15 cellular contexts compared by ENCODE assay signal in the genomic region with DNA sequence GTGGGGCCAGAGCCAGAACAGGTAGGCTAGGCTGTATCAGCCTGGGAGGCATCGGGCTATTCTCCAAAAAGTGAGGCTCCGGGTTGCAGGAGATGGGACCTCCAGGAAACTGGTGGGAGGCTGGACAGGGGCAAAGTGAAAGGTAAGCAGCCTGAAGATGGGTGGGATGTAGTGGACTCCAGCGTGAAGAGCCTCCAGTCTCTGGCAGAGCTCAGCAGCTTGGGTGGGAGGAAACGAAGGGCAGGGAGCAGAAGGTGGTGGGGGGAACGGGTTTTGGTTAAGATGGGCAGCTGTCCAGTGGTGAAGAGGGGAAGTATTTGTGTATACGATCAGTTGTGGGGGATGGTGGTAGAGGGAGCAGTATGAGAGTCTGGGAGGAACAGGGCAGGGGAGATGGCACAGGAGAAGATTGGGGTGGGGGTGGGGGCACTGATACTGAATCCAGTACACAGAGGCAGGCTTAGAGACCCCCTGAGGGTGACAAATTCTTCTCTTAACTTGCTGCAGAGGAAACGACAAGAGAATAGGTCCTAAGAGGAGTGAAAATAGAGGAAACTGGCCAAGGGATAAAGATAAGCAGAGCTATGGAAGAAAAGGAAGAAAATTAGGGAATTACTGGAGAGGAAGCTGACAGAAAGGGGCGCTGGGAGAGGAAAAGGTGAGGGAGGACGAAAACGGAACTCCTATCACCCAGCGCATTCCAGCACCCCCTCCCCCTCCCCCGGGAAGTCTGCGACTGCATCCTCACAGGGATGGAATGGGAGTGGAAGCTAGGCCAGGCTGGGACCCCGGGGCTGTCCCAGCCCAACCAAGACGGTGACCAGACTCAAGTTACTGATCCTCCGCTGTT. TPM values are rescaled to one million over a fixed set of nuclear protein-coding genes. Genes with fewer than 3 reads are reported as not detected.
A peak's percentile ranks its signal among the peaks of the same experiment; 100 is the strongest.
DNase-seq lines count a peak whose midpoint lies in the region; TF ChIP-seq lines count a peak whose summit lies in the region.
"Had no signal": no experiment of that assay in that cellular context is flagged by ENCODE, and none has a peak within 500 bp of the region (broad histone marks: within the 10 kb centered on the region; RNA-seq: fewer than 3 reads in every experiment).

No MANE protein-coding gene starts in this region.

- peak overlapping the region in 1 of 8 donors; percentile 0 for H3K27ac Mint-ChIP-seq in CD8-positive, alpha-beta memory T cell
- no peak overlapping the region for H3K27ac Mint-ChIP-seq in endodermal cell
- no peak overlapping the region for H3K27ac Mint-ChIP-seq in nephron
- H3K27ac Mint-ChIP-seq: activated CD8-positive, alpha-beta T cell treated with anti-CD3 and anti-CD28 coated beads, Interleukin-2, amount 10 ng/mL, durations not matched to agents 7 days and 5 days had no signal

- no peak overlapping the region for H3K4me3 ChIP-seq in CD8-positive, alpha-beta memory T cell (ENCODE audit: low read length)
- H3K4me3 ChIP-seq in endodermal cell (ENCODE audit: low read length) (no peak overlapping the region), dorsolateral prefrontal cortex (peak overlapping the region in 5 of 59 donors; percentile 54 to 73 (median 60))
- H3K4me3 ChIP-seq: left ventricle myocardium inferior, prostate gland had no signal

- H3K36me3 ChIP-seq in CD8-positive, alpha-beta memory T cell (ENCODE audit: insufficient read depth, low read length), result no peaks in the 10 kb centered on the region
- no peaks in the 10 kb centered on the region for H3K36me3 ChIP-seq in endodermal cell (ENCODE audit: control insufficient read depth, insufficient read depth, low read length)
- H3K36me3 ChIP-seq: left ventricle myocardium inferior, prostate gland had no signal

- intact Hi-C loops in dorsolateral prefrontal cortex (cut with DNase I), result no loop called here

- 0 to 6% methylated on average over 8 to 16 of the region's 16 CpGs for WGBS in endodermal cell (ENCODE audit: insufficient coverage in 1 of 2, insufficient read length in 1 of 2), 2 experiments

- peaks cover 34% of the 10 kb centered on the region for H3K4me1 ChIP-seq in CD8-positive, alpha-beta memory T cell (ENCODE audit: insufficient read depth, low read length)
- H3K4me1 ChIP-seq in endodermal cell (ENCODE audit: control insufficient read depth, insufficient read depth, low read length), result peaks cover 10% of the 10 kb centered on the region

- H3K27me3 ChIP-seq in CD8-positive, alpha-beta memory T cell (ENCODE audit: insufficient read depth, low read length, poor library complexity, severe bottlenecking), result peaks cover 72% of the 10 kb centered on the region
- peaks cover 100% of the 10 kb centered on the region for H3K27me3 ChIP-seq in endodermal cell (ENCODE audit: control insufficient read depth, insufficient read depth, low read length, poor library complexity, severe bottlenecking)
- peaks cover 0 to 99% (median 71%) of the 10 kb centered on the region in 45 donors for H3K27me3 ChIP-seq in dorsolateral prefrontal cortex

- H3K4me1 Mint-ChIP-seq in CD8-positive, alpha-beta memory T cell, result peaks cover 25 to 40% (median 30%) of the 10 kb centered on the region in 3 donors
- H3K4me1 Mint-ChIP-seq in endodermal cell, result peaks cover 22% of the 10 kb centered on the region
- H3K4me1 Mint-ChIP-seq in nephron, result no peaks in the 10 kb centered on the region

- no peak overlapping the region for H3K27ac ChIP-seq in CD8-positive, alpha-beta memory T cell (ENCODE audit: low read depth, low read length)
- H3K27ac ChIP-seq in endodermal cell (ENCODE audit: low read depth, low read length), result no peak overlapping the region
- peak overlapping the region in 1 of 59 donors; percentile 38 for H3K27ac ChIP-seq in dorsolateral prefrontal cortex
- H3K27ac ChIP-seq: left ventricle myocardium inferior, prostate gland had no signal

- CTCF ChIA-PET in CD8-positive, alpha-beta memory T cell (lab: Charles Lee), result interaction anchor here (0.8 to 1.2 kb wide), 2 partner anchors 22 to 263 kb away, joined by 4 read pairs; no protein-coding TSS in a partner anchor

- H3K9ac ChIP-seq in endodermal cell (ENCODE audit: extremely low read depth, low read length, poor library complexity, severe bottlenecking), result no peak overlapping the region

- no peak for TF ChIP-seq CTCF in endodermal cell (conservative IDR thresholded peaks at IDR 0.05)
- no peak for TF ChIP-seq CTCF in nephron (IDR thresholded peaks at IDR 0.05; ENCODE audit: unreplicated experiment in 3 of 3)
- TF ChIP-seq CTCF in dorsolateral prefrontal cortex (IDR thresholded peaks at IDR 0.05 in 54 of 56, conservative IDR thresholded peaks at IDR 0.05 in 2 of 56; ENCODE audit: low read depth in 1 of 56, partially characterized antibody in 56 of 56), result no peak

- peaks cover 0 to 2% (median 0%) of the 10 kb centered on the region in 5 donors for H3K9me3 Mint-ChIP-seq in CD8-positive, alpha-beta memory T cell
- H3K9me3 Mint-ChIP-seq in endodermal cell (no peaks in the 10 kb centered on the region), nephron (no peaks in the 10 kb centered on the region)

- POLR2A ChIA-PET in CD8-positive, alpha-beta memory T cell (lab: Charles Lee), result no interaction called here

- H3K9me3 ChIP-seq in CD8-positive, alpha-beta memory T cell (ENCODE audit: low read length), result no peaks in the 10 kb centered on the region
- no peaks in the 10 kb centered on the region for H3K9me3 ChIP-seq in endodermal cell (ENCODE audit: control insufficient read depth, low read length)
- H3K9me3 ChIP-seq: left ventricle myocardium inferior, prostate gland had no signal

- H3K4me3 Mint-ChIP-seq in CD8-positive, alpha-beta memory T cell, result peak overlapping the region in 6 of 7 donors; percentile 0 to 88 (median 24)
- H3K4me3 Mint-ChIP-seq in endodermal cell (peak overlapping the region; percentile 62), nephron (peak overlapping the region; percentile 33 to 65 (median 49))
- H3K4me3 Mint-ChIP-seq: activated CD8-positive, alpha-beta T cell treated with anti-CD3 and anti-CD28 coated beads, Interleukin-2, amount 10 ng/mL, durations not matched to agents 7 days and 5 days had no signal

- H3K27me3 Mint-ChIP-seq in CD8-positive, alpha-beta memory T cell, result peaks cover 57 to 75% of the 10 kb centered on the region in 2 donors
- peaks cover 78% of the 10 kb centered on the region for H3K27me3 Mint-ChIP-seq in endodermal cell (ENCODE audit: insufficient read depth)
- peaks cover 78% of the 10 kb centered on the region for H3K27me3 Mint-ChIP-seq in nephron (ENCODE audit: low read depth)

- no peak for DNase-seq in CD8-positive, alpha-beta memory T cell
- DNase-seq in HuH-7 (ENCODE audit: low spot score) (peak; percentile 23), endodermal cell (peak; percentile 79), NCI-H2107 treated with DMSO at 0.1 percent for 48 hours (lab: John Stamatoyannopoulos, UW; ENCODE audit: unreplicated experiment) (no peak), NCI-H146 (lab: John Stamatoyannopoulos, UW) (no peak), dorsolateral prefrontal cortex (no peak)
- DNase-seq in stimulated activated CD8-positive, alpha-beta memory T cell treated with anti-CD3 and anti-CD28 coated beads, Interleukin-4, amount 100 ng/mL, for 48 hours, result no peak
- DNase-seq: activated CD8-positive, alpha-beta T cell treated with anti-CD3 and anti-CD28 coated beads, Interleukin-2, amount 10 ng/mL, durations not matched to agents 7 days and 5 days; amygdala; EL; KG1; left ventricle myocardium inferior had no signal

- H3K36me3 Mint-ChIP-seq in CD8-positive, alpha-beta memory T cell, result peaks cover 0 to 1% (median 0%) of the 10 kb centered on the region in 3 donors
- H3K36me3 Mint-ChIP-seq in endodermal cell (ENCODE audit: low read depth), result no peaks in the 10 kb centered on the region
- no peaks in the 10 kb centered on the region for H3K36me3 Mint-ChIP-seq in nephron (ENCODE audit: low read depth)

RNA-seq across cellular contexts. Expression of a gene that starts 2.9 kb away (rescaled TPM):
- under 1 TPM; 0.57 to 0.82 TPM for total RNA-seq in CD8-positive, alpha-beta memory T cell
- not detected for polyA plus RNA-seq in CD8-positive, alpha-beta memory T cell
- 1 to 10 TPM in 1 of 2 donors, under 1 TPM in 1; 0.35 to 1.1 TPM for total RNA-seq in endodermal cell
- polyA plus RNA-seq in endodermal cell (2013, experiment 1 of 2), result 0.25 TPM
- polyA plus RNA-seq in endodermal cell (2013, experiment 2 of 2), result 0.17 TPM
- total RNA-seq in dorsolateral prefrontal cortex, result 10 to 100 TPM; 10.4 to 59.2 (median 36.8) TPM
- total RNA-seq: activated CD8-positive, alpha-beta T cell treated with anti-CD3 and anti-CD28 coated beads, Interleukin-2, amount 10 ng/mL, durations not matched to agents 7 days and 5 days; cerebellum; left ventricle myocardium inferior had no signal

RNA-seq across cellular contexts. Expression of a gene that starts 27.2 kb away (rescaled TPM):
- 1 to 10 TPM; 8.8 to 9.3 TPM for total RNA-seq in CD8-positive, alpha-beta memory T cell
- polyA plus RNA-seq in CD8-positive, alpha-beta memory T cell, result 0.14 TPM
- total RNA-seq in endodermal cell (10 to 100 TPM; 13.7 to 15.2 TPM), dorsolateral prefrontal cortex (10 to 100 TPM in 110 of 120 experiments, 1 to 10 TPM in 10; 6.4 to 50.8 (median 15.2) TPM)
- polyA plus RNA-seq in endodermal cell (2013, experiment 1 of 2), result 2.5 TPM
- 1.7 TPM for polyA plus RNA-seq in endodermal cell (2013, experiment 2 of 2)

Comparison
In these comparisons a context has a peak if more than half of its experiments do, and no peak if none do; other contexts are left out.
1. DNase-seq: peak in HuH-7 (single experiment) and endodermal cell (single experiment); none in CD8-positive, alpha-beta memory T cell (0 of 5), NCI-H2107 treated with DMSO at 0.1 percent for 48 hours (single experiment), stimulated activated CD8-positive, alpha-beta memory T cell treated with anti-CD3 and anti-CD28 coated beads, Interleukin-4, amount 100 ng/mL, for 48 hours (single experiment), NCI-H146 (single experiment) and dorsolateral prefrontal cortex (0 of 10).
2. RNA of a gene that starts 2.9 kb away (total RNA-seq): 10.4 to 59.2 TPM in dorsolateral prefrontal cortex; 0.35 to 1.1 TPM in endodermal cell and 0.57 to 0.82 TPM in CD8-positive, alpha-beta memory T cell; every median in the first group is over 4 times any median in the second.
3. Peak in every context shown above with its lines, with median percentiles within 50 percentile points of each other: H3K4me3 Mint-ChIP-seq.